ENCODE assay signal across 15 cellular contexts in genomic region chr7:83201355-83201754, GRCh38. TPM values are rescaled to one million over a fixed set of nuclear protein-coding genes. Genes with fewer than 3 reads are reported as not detected.
DNase-seq lines count a peak whose midpoint lies in the region; ATAC-seq and TF ChIP-seq lines count a peak whose summit lies in the region.
"Had no signal": no experiment of that assay in that cellular context is flagged by ENCODE, and none has a peak within 500 bp of the region (broad histone marks: within the 10 kb centered on the region; RNA-seq: fewer than 3 reads in every experiment).

No MANE protein-coding gene starts in this region.

- H3K4me2 ChIP-seq in GM23338 (no peak overlapping the region), neuronal stem cell (ENCODE audit: insufficient read depth, low read length, poor library complexity, severe bottlenecking) (no peak overlapping the region)

- no peak overlapping the region for H3K18ac ChIP-seq in neuronal stem cell (ENCODE audit: low read length)

- no peaks in the 10 kb centered on the region for H4K20me1 ChIP-seq in GM23338 (replicated peaks; ENCODE audit: insufficient read depth)
- H4K20me1 ChIP-seq: BLaER1 treated with 17β-estradiol and CSF1 and Interleukin-3, amounts not matched to agents 10 nM and 100 nM had no signal

- H4K8ac ChIP-seq in neuronal stem cell (ENCODE audit: low read depth, low read length) = no peak overlapping the region

- intact Hi-C loops in ovary (cut with DNase I) = no loop called here

- H2AFZ ChIP-seq in GM23338 (0 out of 2 replicates have a peak overlapping the region, but pooled peaks have one; percentile 15), neuronal stem cell (ENCODE audit: low read length) (no peak overlapping the region)

- no peak overlapping the region for H4K91ac ChIP-seq in neuronal stem cell (ENCODE audit: low read depth, low read length, poor library complexity)

- TF ChIP-seq EP300 in ovary (IDR thresholded peaks at IDR 0.05) = no peak

- H3K27ac Mint-ChIP-seq in GM23338 = peak overlapping the region; percentile 47; the same call in 1 of the 2 replicates
- H3K27ac Mint-ChIP-seq: CD4-positive, CD25-positive, alpha-beta regulatory T cell had no signal

- H3K14ac ChIP-seq in neuronal stem cell (ENCODE audit: low read length) = no peak overlapping the region

- no peaks in the 10 kb centered on the region for H3K79me1 ChIP-seq in neuronal stem cell (ENCODE audit: low read depth, low read length)

- H3K23ac ChIP-seq in neuronal stem cell (ENCODE audit: low read depth, low read length, poor library complexity) = no peak overlapping the region

- no peak for TF ChIP-seq POLR2A in erythroblast (IDR thresholded peaks at IDR 0.05; ENCODE audit: low read length)
- TF ChIP-seq POLR2A in ovary (IDR thresholded peaks at IDR 0.05) = no peak

- no peaks in the 10 kb centered on the region for H3F3A ChIP-seq in GM23338 (replicated peaks; ENCODE audit: low read depth)

- peak; percentile 20 for DNase-seq in GM23338 (ENCODE audit: low spot score)
- DNase-seq in NCI-H82 (lab: John Stamatoyannopoulos, UW) = peak; percentile 33
- DNase-seq in foreskin keratinocyte = no peak
- DNase-seq in neuronal stem cell (ENCODE audit: low spot score) = no peak
- no peak for DNase-seq in NOMO-1 treated with DMSO at 0.1 percent for 48 hours (lab: John Stamatoyannopoulos, UW; ENCODE audit: unreplicated experiment)
- no peak for DNase-seq in erythroblast (lab: John Stamatoyannopoulos, UW)
- DNase-seq in ovary = no peak
- no peak for DNase-seq in stimulated activated CD4-positive, alpha-beta T cell treated with anti-CD3 and anti-CD28 coated beads, Interleukin-12 subunit alpha, Interleukin-12 subunit beta, amount 100 ng/mL, for 4 hours
- DNase-seq: 8988T; AML-193; CD4-positive, CD25-positive, alpha-beta regulatory T cell; DMS53; GF-D8; H7 had no signal

- H3K36me3 Mint-ChIP-seq in GM23338 (ENCODE audit: low read depth) = no peaks in the 10 kb centered on the region
- H3K36me3 Mint-ChIP-seq: CD4-positive, CD25-positive, alpha-beta regulatory T cell had no signal

- H3K27ac ChIP-seq in GM23338 (ENCODE audit: low read depth) = no peak overlapping the region
- H3K27ac ChIP-seq in foreskin keratinocyte = no peak overlapping the region
- no peak overlapping the region for H3K27ac ChIP-seq in neuronal stem cell (replicated peaks; ENCODE audit: low read length)
- no peak overlapping the region for H3K27ac ChIP-seq in ovary
- H3K27ac ChIP-seq: BLaER1 treated with 17β-estradiol and CSF1 and Interleukin-3, amounts not matched to agents 10 nM and 100 nM had no signal

- H3K4me1 ChIP-seq in GM23338 (ENCODE audit: insufficient read depth) (peaks cover 23% of the 10 kb centered on the region), foreskin keratinocyte (no peaks in the 10 kb centered on the region), neuronal stem cell (ENCODE audit: control insufficient read depth in 2 of 2, insufficient read depth in 1 of 2, low read depth in 1 of 2, low read length in 2 of 2) (peaks cover 0 to 2% of the 10 kb centered on the region in 2 donors), ovary (ENCODE audit: insufficient read depth) (no peaks in the 10 kb centered on the region)

- H3K79me2 ChIP-seq in GM23338 (replicated peaks; ENCODE audit: insufficient read depth) = no peaks in the 10 kb centered on the region

- no peak overlapping the region for H3K9ac ChIP-seq in neuronal stem cell (ENCODE audit: low read depth, low read length, poor library complexity)
- H3K9ac ChIP-seq: BLaER1 treated with 17β-estradiol and CSF1 and Interleukin-3, amounts not matched to agents 10 nM and 100 nM had no signal

- H3K9me3 ChIP-seq in neuronal stem cell (replicated peaks in 1 of 2; ENCODE audit: control insufficient read depth in 2 of 2, insufficient read depth in 1 of 2, low read depth in 1 of 2, low read length in 2 of 2) (no peaks in the 10 kb centered on the region), ovary (no peaks in the 10 kb centered on the region)

- H3K9me3 Mint-ChIP-seq in GM23338 = no peaks in the 10 kb centered on the region

- no peaks in the 10 kb centered on the region for H3K27me3 ChIP-seq in GM23338 (ENCODE audit: insufficient read depth)
- peaks cover 10% of the 10 kb centered on the region for H3K27me3 ChIP-seq in foreskin keratinocyte
- no peaks in the 10 kb centered on the region for H3K27me3 ChIP-seq in neuronal stem cell (ENCODE audit: control insufficient read depth in 3 of 3, insufficient read depth in 3 of 3, low read depth in 1 of 3, low read length in 3 of 3)
- no peaks in the 10 kb centered on the region for H3K27me3 ChIP-seq in ovary
- H3K27me3 ChIP-seq: BLaER1 treated with 17β-estradiol and CSF1 and Interleukin-3, amounts not matched to agents 10 nM and 100 nM had no signal

- H3K9me2 ChIP-seq in GM23338 (ENCODE audit: insufficient read depth) = no peaks in the 10 kb centered on the region

- H2BK15ac ChIP-seq in neuronal stem cell (ENCODE audit: low read length) = peak overlapping the region; percentile 19

- no peak overlapping the region for H2BK12ac ChIP-seq in neuronal stem cell (ENCODE audit: low read length)

- H3K36me3 ChIP-seq in GM23338 (ENCODE audit: insufficient read depth) (no peaks in the 10 kb centered on the region), neuronal stem cell (replicated peaks in 1 of 2; ENCODE audit: control insufficient read depth in 2 of 2, insufficient read depth in 2 of 2, low read length in 2 of 2) (no peaks in the 10 kb centered on the region), ovary (no peaks in the 10 kb centered on the region)
- H3K36me3 ChIP-seq: BLaER1 treated with 17β-estradiol and CSF1 and Interleukin-3, amounts not matched to agents 10 nM and 100 nM had no signal

- no peak overlapping the region for H2BK5ac ChIP-seq in neuronal stem cell (ENCODE audit: low read length)

- H2AK5ac ChIP-seq in neuronal stem cell (ENCODE audit: low read depth, low read length) = no peak overlapping the region

- H3K4me3 Mint-ChIP-seq in GM23338 = no peak overlapping the region
- H3K4me3 Mint-ChIP-seq: CD4-positive, CD25-positive, alpha-beta regulatory T cell had no signal

- TF ChIP-seq CTCF in GM23338 (conservative IDR thresholded peaks at IDR 0.05; ENCODE audit: low read depth in 2 of 2) (no peak), foreskin keratinocyte (conservative IDR thresholded peaks at IDR 0.05) (no peak), ovary (IDR thresholded peaks at IDR 0.05) (no peak)

- H3K27me3 Mint-ChIP-seq in GM23338 (ENCODE audit: insufficient read depth, low read depth, poor library complexity) = no peaks in the 10 kb centered on the region
- H3K27me3 Mint-ChIP-seq: CD4-positive, CD25-positive, alpha-beta regulatory T cell had no signal

- no CpG with 5 or more reads among the region's 1 CpG for WGBS in neuronal stem cell (ENCODE audit: extremely low coverage in 2 of 2, insufficient read length in 2 of 2, insufficient replicate concordance in 1 of 2), 2 donors
- 89 to 100% (median 98%) methylated on average over 1 of the region's 1 CpG for WGBS in ovary, 3 donors

- no peak overlapping the region for H2BK120ac ChIP-seq in neuronal stem cell (ENCODE audit: low read depth, low read length)

- no peak overlapping the region for H3K4ac ChIP-seq in neuronal stem cell (ENCODE audit: low read length)

- ATAC-seq in GM23338 (peak; percentile 50), foreskin keratinocyte (peak; percentile 18)

- peaks cover 27% of the 10 kb centered on the region for H3K4me1 Mint-ChIP-seq in GM23338
- H3K4me1 Mint-ChIP-seq: CD4-positive, CD25-positive, alpha-beta regulatory T cell had no signal

- H3K4me3 ChIP-seq in GM23338 (no peak overlapping the region), neuronal stem cell (ENCODE audit: low read length in 2 of 2) (no peak overlapping the region), ovary (no peak overlapping the region)
- H3K4me3 ChIP-seq: BLaER1 treated with 17β-estradiol and CSF1 and Interleukin-3, amounts not matched to agents 10 nM and 100 nM had no signal

RNA-seq across cellular contexts. Expression of gene PCLO, which starts 38.7 kb away (rescaled TPM):
- 6.4 and 7.4 TPM in 2 replicates for total RNA-seq in GM23338 (2014; rRNA removed; shearing (Covaris generic))
- polyA plus RNA-seq in GM23338 (2016; fragmentation: Nextera tagmentation; extraction: Ambion mirVana) = 8.6 and 9.1 TPM in 2 replicates
- 4.0 and 4.7 TPM in 2 replicates for total RNA-seq in foreskin keratinocyte
- 0.45 and 0.78 TPM in 2 replicates for polyA plus RNA-seq in foreskin keratinocyte
- 1.2 TPM for polyA plus RNA-seq in neuronal stem cell (2013, experiment 1 of 2)
- polyA plus RNA-seq in neuronal stem cell (2013, experiment 2 of 2) = 0.87 TPM
- total RNA-seq in ovary = 1 to 10 TPM in 5 of 7 donors, under 1 TPM in 2; 0.60 to 3.6 (median 1.4) TPM
- polyA plus RNA-seq in ovary = 1 to 10 TPM in 1 of 2 donors, under 1 TPM in 1; 0.31 to 2.6 TPM
- total RNA-seq: CD4-positive, CD25-positive, alpha-beta regulatory T cell had no signal
- polyA plus RNA-seq: CD4-positive, CD25-positive, alpha-beta regulatory T cell had no signal

Comparison
In these comparisons a context has a peak if more than half of its experiments do, and no peak if none do; other contexts are left out.
1. DNase-seq: peak in GM23338 (single experiment) and NCI-H82 (single experiment); none in foreskin keratinocyte (0 of 2), neuronal stem cell (single experiment), NOMO-1 treated with DMSO at 0.1 percent for 48 hours (single experiment), erythroblast (0 of 2), ovary (0 of 5) and stimulated activated CD4-positive, alpha-beta T cell treated with anti-CD3 and anti-CD28 coated beads, Interleukin-12 subunit alpha, Interleukin-12 subunit beta, amount 100 ng/mL, for 4 hours (single experiment).